25 cellular contexts compared by ENCODE assay signal in genomic region chr6:169155481-169155880, GRCh38.
"Had no signal": no experiment of that assay in that cellular context is flagged by ENCODE, and none has a peak within 500 bp of the region (broad histone marks: within the 10 kb centered on the region; RNA-seq: fewer than 3 reads in every experiment).

No MANE protein-coding gene starts in this region.

- H3K4me1 Mint-ChIP-seq: activated naive CD4-positive, alpha-beta T cell treated with anti-CD3 and anti-CD28 coated beads, Interleukin-2, amount 50 U/mL, for 24 hours; central memory CD8-positive, alpha-beta T cell; endodermal cell had no signal

- DNase-seq: activated CD4-positive, alpha-beta T cell treated with anti-CD3 and anti-CD28 coated beads for 4 hours; activated CD4-positive, alpha-beta T cell treated with anti-CD3 and anti-CD28 coated beads, Interleukin-2, amount 50 U/mL, for 48 hours; activated T-cell treated with anti-CD3 and anti-CD28 coated beads, Interleukin-2, amount 50 U/mL, for 48 hours; anterior cingulate cortex; esophagus squamous epithelium; lower lobe of right lung; mesendoderm; mucosa of descending colon; right lobe of liver; stimulated activated CD4-positive, alpha-beta T cell treated with anti-CD3 and anti-CD28 coated beads, Interleukin-12 subunit alpha, Interleukin-12 subunit beta, amount 100 ng/mL, for 4 hours; stimulated activated CD4-positive, alpha-beta T cell treated with anti-CD3 and anti-CD28 coated beads, Interleukin-4, amount 100 ng/mL, for 1 hour; stimulated activated naive CD8-positive, alpha-beta T cell treated with anti-CD3 and anti-CD28 coated beads, Interleukin-15, Interleukin-2, amounts not matched to agents 100 U/mL and 50 U/mL, for 24 hours; SW 1271; T-helper 9 cell; upper lobe of left lung had no signal

- H3K4me3 ChIP-seq: esophagus squamous epithelium, left lung, lower lobe of right lung, mucosa of descending colon, right lobe of liver, upper lobe of left lung had no signal

- H3K27ac ChIP-seq: esophagus squamous epithelium, left lung, lower lobe of right lung, parathyroid adenoma, right lobe of liver, upper lobe of left lung, VCaP had no signal

- H3K36me3 ChIP-seq: esophagus squamous epithelium, left lung, lower lobe of right lung, right lobe of liver, upper lobe of left lung had no signal

- H3K9me3 ChIP-seq: esophagus squamous epithelium, lower lobe of right lung, mucosa of descending colon, right lobe of liver, upper lobe of left lung had no signal

- H3K4me3 Mint-ChIP-seq: activated naive CD4-positive, alpha-beta T cell treated with anti-CD3 and anti-CD28 coated beads, Interleukin-2, amount 50 U/mL, for 24 hours; central memory CD8-positive, alpha-beta T cell; dendritic cell treated with granulocyte-macrophage colony-stimulating factor and Interleukin-4, amounts not matched to agents 40 ng/mL and 50 ng/mL, for 4 days; endodermal cell; natural killer cell treated with Interleukin-12 subunit alpha and Interleukin-12 subunit beta and Interleukin-15 and Interleukin-18, amount 100 ng/mL, for 72 hours; T-helper 1 cell treated with Interleukin-12 subunit alpha and Interleukin-12 subunit beta and Interleukin-4 antibody, amounts not matched to agents 30 μg/mL and 1 μg/mL, for 36 hours had no signal

- H3K4me1 ChIP-seq: left lung, parathyroid adenoma, right lobe of liver had no signal

- ATAC-seq: lower lobe of right lung; mucosa of descending colon; natural killer cell treated with Interleukin-12 subunit alpha and Interleukin-12 subunit beta and Interleukin-15 and Interleukin-18, amount 100 ng/mL, for 72 hours; right lobe of liver; stimulated activated naive CD8-positive, alpha-beta T cell treated with anti-CD3 and anti-CD28 coated beads, Interleukin-15, Interleukin-2, amounts not matched to agents 100 U/mL and 50 U/mL, for 24 hours had no signal

- H3K27ac Mint-ChIP-seq: activated naive CD4-positive, alpha-beta T cell treated with anti-CD3 and anti-CD28 coated beads, Interleukin-2, amount 50 U/mL, for 24 hours; activated T-helper 2 cell treated with anti-CD3 and anti-CD28 coated beads, Interferon-gamma antibody, Interleukin-2, Interleukin-4, amounts not matched to agents 10 μg/mL and 5 μg/mL and 100 μg/mL, durations not matched to agents 14 hours and 24 hours and 36 hours; dendritic cell treated with granulocyte-macrophage colony-stimulating factor and Interleukin-4, amounts not matched to agents 40 ng/mL and 50 ng/mL, for 4 days; endodermal cell; natural killer cell treated with Interleukin-12 subunit alpha and Interleukin-12 subunit beta and Interleukin-15 and Interleukin-18, amount 100 ng/mL, for 72 hours; T-helper 1 cell treated with Interleukin-12 subunit alpha and Interleukin-12 subunit beta and Interleukin-4 antibody, amounts not matched to agents 30 μg/mL and 1 μg/mL, for 36 hours had no signal

- H3K9me3 Mint-ChIP-seq: activated naive CD4-positive, alpha-beta T cell treated with anti-CD3 and anti-CD28 coated beads, Interleukin-2, amount 50 U/mL, for 24 hours; activated T-helper 2 cell treated with anti-CD3 and anti-CD28 coated beads, Interferon-gamma antibody, Interleukin-2, Interleukin-4, amounts not matched to agents 10 μg/mL and 5 μg/mL and 100 μg/mL, durations not matched to agents 14 hours and 24 hours and 36 hours; central memory CD8-positive, alpha-beta T cell; natural killer cell treated with Interleukin-12 subunit alpha and Interleukin-12 subunit beta and Interleukin-15 and Interleukin-18, amount 100 ng/mL, for 72 hours; T-helper 1 cell treated with Interleukin-12 subunit alpha and Interleukin-12 subunit beta and Interleukin-4 antibody, amounts not matched to agents 30 μg/mL and 1 μg/mL, for 36 hours had no signal

- H3K27me3 Mint-ChIP-seq: dendritic cell treated with granulocyte-macrophage colony-stimulating factor and Interleukin-4, amounts not matched to agents 40 ng/mL and 50 ng/mL, for 4 days had no signal

- H3K36me3 Mint-ChIP-seq: activated naive CD4-positive, alpha-beta T cell treated with anti-CD3 and anti-CD28 coated beads, Interleukin-2, amount 50 U/mL, for 24 hours; natural killer cell treated with Interleukin-12 subunit alpha and Interleukin-12 subunit beta and Interleukin-15 and Interleukin-18, amount 100 ng/mL, for 72 hours had no signal

- H3K27me3 ChIP-seq: left lung, right lobe of liver, upper lobe of left lung had no signal
